2 cellular contexts compared by ENCODE assay signal in genomic region chr16:2710711-2711231, GRCh38.
TF ChIP-seq lines count a peak whose summit lies in the region.

No MANE protein-coding gene starts in this region.

TF ChIP-seq in SK-N-SH treated with all-trans-retinoic acid at 6 μM for 48 hours, 23 proteins besides CTCF, POLR2A, EP300 and RAD21:
- TF ChIP-seq CREB5 (CRISPR knock-in tag; IDR thresholded peaks at IDR 0.05; ENCODE audit: low read depth) (no peak), ARNTL (CRISPR knock-in tag; IDR thresholded peaks at IDR 0.05; ENCODE audit: borderline replicate concordance, low read depth) (no peak), ZNF565 (CRISPR knock-in tag; conservative IDR thresholded peaks at IDR 0.05; ENCODE audit: low read depth) (no peak), ISL1 (CRISPR knock-in tag; IDR thresholded peaks at IDR 0.05) (no peak), BACH2 (CRISPR knock-in tag; IDR thresholded peaks at IDR 0.05; ENCODE audit: borderline replicate concordance) (no peak), ZNF8 (CRISPR knock-in tag; IDR thresholded peaks at IDR 0.05) (no peak), ZFP3 (CRISPR knock-in tag; IDR thresholded peaks at IDR 0.05) (no peak), ZC3H10 (CRISPR knock-in tag; IDR thresholded peaks at IDR 0.05) (no peak), ZNF70 (CRISPR knock-in tag; IDR thresholded peaks at IDR 0.05) (no peak)
- TF ChIP-seq, protein P1, sequence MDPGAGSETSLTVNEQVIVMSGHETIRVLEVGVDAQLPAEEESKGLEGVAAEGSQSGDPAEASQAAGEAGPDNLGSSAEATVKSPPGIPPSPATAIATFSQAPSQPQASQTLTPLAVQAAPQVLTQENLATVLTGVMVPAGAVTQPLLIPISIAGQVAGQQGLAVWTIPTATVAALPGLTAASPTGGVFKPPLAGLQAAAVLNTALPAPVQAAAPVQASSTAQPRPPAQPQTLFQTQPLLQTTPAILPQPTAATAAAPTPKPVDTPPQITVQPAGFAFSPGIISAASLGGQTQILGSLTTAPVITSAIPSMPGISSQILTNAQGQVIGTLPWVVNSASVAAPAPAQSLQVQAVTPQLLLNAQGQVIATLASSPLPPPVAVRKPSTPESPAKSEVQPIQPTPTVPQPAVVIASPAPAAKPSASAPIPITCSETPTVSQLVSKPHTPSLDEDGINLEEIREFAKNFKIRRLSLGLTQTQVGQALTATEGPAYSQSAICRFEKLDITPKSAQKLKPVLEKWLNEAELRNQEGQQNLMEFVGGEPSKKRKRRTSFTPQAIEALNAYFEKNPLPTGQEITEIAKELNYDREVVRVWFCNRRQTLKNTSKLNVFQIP (CRISPR knock-in tag; IDR thresholded peaks at IDR 0.05; ENCODE audit: borderline replicate concordance, low read depth), result no peak

TF ChIP-seq in SK-N-SH, 30 proteins besides CTCF, POLR2A, EP300 and RAD21:
- TF ChIP-seq MEF2A (IDR thresholded peaks at IDR 0.05; ENCODE audit: borderline replicate concordance, low read depth) (no peak), GATA2 (CRISPR knock-in tag; IDR thresholded peaks at IDR 0.05) (no peak), REST (IDR thresholded peaks at IDR 0.05; ENCODE audit: low read depth, low read length) (no peak), RFX5 (IDR thresholded peaks at IDR 0.05; ENCODE audit: low read length) (no peak), NFIC (IDR thresholded peaks at IDR 0.05; ENCODE audit: borderline replicate concordance) (no peak), SMC3 (IDR thresholded peaks at IDR 0.05; ENCODE audit: low read depth, low read length) (no peak), MXI1 (IDR thresholded peaks at IDR 0.05; ENCODE audit: low read depth, low read length) (no peak)
